8 cellular contexts compared by ENCODE assay signal in genomic region chr19:10835089-10835753, GRCh38. TPM values are rescaled to one million over a fixed set of nuclear protein-coding genes. Genes with fewer than 3 reads are reported as not detected.
DNase-seq lines count a peak whose midpoint lies in the region; ATAC-seq, FAIRE-seq and TF ChIP-seq lines count a peak whose summit lies in the region.

No MANE protein-coding gene starts in this region.

- H3K9me3 ChIP-seq in OCI-LY3 (ENCODE audit: insufficient read depth, low read length) (peaks cover 2% of the 10 kb centered on the region; the same call in 1 of the 2 replicates), endothelial cell of umbilical vein (replicated peaks; ENCODE audit: control insufficient read depth, insufficient read depth, low read length) (no peaks in the 10 kb centered on the region)

- TF ChIP-seq CTCF in OCI-LY3 (IDR thresholded peaks at IDR 0.05; ENCODE audit: low read depth, low read length) (no peak), endothelial cell of umbilical vein (IDR thresholded peaks at IDR 0.05; ENCODE audit: extremely low read depth in 1 of 2, insufficient read depth in 1 of 2, low read depth in 1 of 2, low read length in 2 of 2) (no peak)

- DNase-seq in GM12891 (ENCODE audit: insufficient read length, low spot score), result peak; percentile 99
- peak; percentile 21 for DNase-seq in endothelial cell of umbilical vein (ENCODE audit: low read depth, low spot score)
- DNase-seq in natural killer cell treated with Interleukin-12 subunit alpha and Interleukin-12 subunit beta and Interleukin-15 and Interleukin-18, amount 100 ng/mL, for 72 hours (ENCODE audit: low spot score), result no peak
- DNase-seq in AG08395 (ENCODE audit: low spot score), result no peak
- no peak for DNase-seq in DMS153 (lab: John Stamatoyannopoulos, UW)
- no peak for DNase-seq in activated CD4-positive, alpha-beta T cell treated with anti-CD3 and anti-CD28 coated beads, Interleukin-2, amount 50 U/mL, for 4 hours

- H2AFZ ChIP-seq in OCI-LY3 (ENCODE audit: low read depth, low read length) (no peak overlapping the region), endothelial cell of umbilical vein (ENCODE audit: low read depth, low read length) (no peak overlapping the region)

- 0 out of 2 replicates have a peak, but pooled peaks cover 2% of the 10 kb centered on the region for H3K79me2 ChIP-seq in OCI-LY3 (ENCODE audit: low read length)
- H3K79me2 ChIP-seq in endothelial cell of umbilical vein (ENCODE audit: control insufficient read depth, insufficient read depth, low read length), result no peaks in the 10 kb centered on the region

- H4K20me1 ChIP-seq in OCI-LY3 (ENCODE audit: insufficient read depth, low read length) (peaks cover 4% of the 10 kb centered on the region; the same call in 1 of the 2 replicates), endothelial cell of umbilical vein (replicated peaks; ENCODE audit: control insufficient read depth, extremely low read depth, insufficient read depth, low read length) (no peaks in the 10 kb centered on the region)

- FAIRE-seq in GM12891 (lab: Jason Lieb, UNC), result no peak
- FAIRE-seq in endothelial cell of umbilical vein (lab: Jason Lieb, UNC), result peak; percentile 100

- dilution Hi-C loops in endothelial cell of umbilical vein (cut with MboI; ENCODE audit: extremely low pct_ligation_motif_present, low sequenced_read_pairs), result no loop called here

- H3K9me1 ChIP-seq in endothelial cell of umbilical vein (replicated peaks; ENCODE audit: control insufficient read depth, extremely low read depth, insufficient read depth, low read length), result no peaks in the 10 kb centered on the region

- H3K4me2 ChIP-seq in OCI-LY3 (ENCODE audit: low read length) (peak overlapping the region; percentile 69), endothelial cell of umbilical vein (ENCODE audit: insufficient read depth, low read length) (peak overlapping the region; percentile 36)

- peaks cover 14% of the 10 kb centered on the region for H3K36me3 ChIP-seq in OCI-LY3 (replicated peaks; ENCODE audit: low read depth, low read length)
- H3K36me3 ChIP-seq in endothelial cell of umbilical vein (ENCODE audit: control insufficient read depth in 2 of 2, extremely low read depth in 1 of 2, insufficient read depth in 2 of 2, low read length in 2 of 2), result peaks cover 0 to 20% of the 10 kb centered on the region in 2 experiments

- peak overlapping the region; percentile 93 for H3K4me3 Mint-ChIP-seq in natural killer cell treated with Interleukin-12 subunit alpha and Interleukin-12 subunit beta and Interleukin-15 and Interleukin-18, amount 100 ng/mL, for 72 hours

- H3K27me3 Mint-ChIP-seq in natural killer cell treated with Interleukin-12 subunit alpha and Interleukin-12 subunit beta and Interleukin-15 and Interleukin-18, amount 100 ng/mL, for 72 hours, result no peaks in the 10 kb centered on the region

- H3K27ac ChIP-seq in OCI-LY3 (ENCODE audit: low read length) (peak overlapping the region; percentile 7; the same call in 1 of the 2 replicates), endothelial cell of umbilical vein (ENCODE audit: insufficient read depth, low read depth, low read length) (no peak overlapping the region)

- peak overlapping the region; percentile 98 to 99 for H3K27ac Mint-ChIP-seq in natural killer cell treated with Interleukin-12 subunit alpha and Interleukin-12 subunit beta and Interleukin-15 and Interleukin-18, amount 100 ng/mL, for 72 hours

- H3K36me3 Mint-ChIP-seq in natural killer cell treated with Interleukin-12 subunit alpha and Interleukin-12 subunit beta and Interleukin-15 and Interleukin-18, amount 100 ng/mL, for 72 hours, result peaks cover 5% of the 10 kb centered on the region

- H3K4me1 Mint-ChIP-seq in natural killer cell treated with Interleukin-12 subunit alpha and Interleukin-12 subunit beta and Interleukin-15 and Interleukin-18, amount 100 ng/mL, for 72 hours (ENCODE audit: low read depth in 2 of 2), result peaks cover 18 to 19% of the 10 kb centered on the region in 2 donors

- POLR2A ChIA-PET in endothelial cell of umbilical vein (lab: Charles Lee), result no interaction called here

- H3K27me3 ChIP-seq in OCI-LY3 (ENCODE audit: low read depth, low read length) (no peaks in the 10 kb centered on the region), endothelial cell of umbilical vein (ENCODE audit: control insufficient read depth in 2 of 2, insufficient read depth in 2 of 2, low read length in 2 of 2) (no peaks in the 10 kb centered on the region)

- H3K4me1 ChIP-seq in OCI-LY3 (ENCODE audit: low read length), result peaks cover 8% of the 10 kb centered on the region
- peaks cover 9% of the 10 kb centered on the region for H3K4me1 ChIP-seq in endothelial cell of umbilical vein (ENCODE audit: control insufficient read depth, extremely low read depth, insufficient read depth, low read length)

- TF ChIP-seq POLR2A in GM12891 (IDR thresholded peaks at IDR 0.05; ENCODE audit: low read depth, low read length) (peak; percentile 41), endothelial cell of umbilical vein (IDR thresholded peaks at IDR 0.05; ENCODE audit: low read depth, low read length) (no peak)

- H3K9me3 Mint-ChIP-seq in natural killer cell treated with Interleukin-12 subunit alpha and Interleukin-12 subunit beta and Interleukin-15 and Interleukin-18, amount 100 ng/mL, for 72 hours, result peaks cover 4% of the 10 kb centered on the region

- intact Hi-C loops in endothelial cell of umbilical vein (cut with micrococcal nuclease), result loop anchor here (1.0 kb wide), 1 partner anchor 22 kb away; no protein-coding TSS in a partner anchor

- no peak for ATAC-seq in natural killer cell treated with Interleukin-12 subunit alpha and Interleukin-12 subunit beta and Interleukin-15 and Interleukin-18, amount 100 ng/mL, for 72 hours
- no peak for ATAC-seq in GM21526 (IDR thresholded peaks at IDR 0.05; ENCODE audit: low FRiP score, unreplicated experiment)

- H3K4me3 ChIP-seq in OCI-LY3 (ENCODE audit: low read length) (peak overlapping the region; percentile 82), endothelial cell of umbilical vein (replicated peaks in 1 of 3; ENCODE audit: insufficient read depth in 1 of 3, low read depth in 1 of 3, low read length in 3 of 3) (peak overlapping the region in 1 of 3 experiments; percentile 27)

- BruUV-seq in endothelial cell of umbilical vein (replicated peaks; lab: Mats Ljungman, UMichigan), result no TSS peak

- CTCF ChIA-PET in endothelial cell of umbilical vein (lab: Charles Lee), result interaction anchor here (0.6 to 3.6 kb wide), 9 partner anchors 10 to 117 kb away, joined by 4 to 41 read pairs (median 13); partner anchors contain the start of genes CARM1 and DNM2

- H3K9ac ChIP-seq in OCI-LY3 (ENCODE audit: low read length) (no peak overlapping the region), endothelial cell of umbilical vein (replicated peaks; ENCODE audit: extremely low read depth, insufficient read depth, low read length) (no peak overlapping the region)

TF ChIP-seq in GM12891, 5 proteins besides CTCF, POLR2A, EP300 and RAD21 (continues in another document):
- TF ChIP-seq PAX5 (IDR thresholded peaks at IDR 0.05; ENCODE audit: insufficient read depth, low read length, severe bottlenecking), result no peak
- peak; percentile 48; the same call in 1 of the 2 replicates for TF ChIP-seq POLR2AphosphoS5 (IDR thresholded peaks at IDR 0.05; ENCODE audit: low read depth, low read length)

TF ChIP-seq in endothelial cell of umbilical vein, 7 proteins besides CTCF, POLR2A, EP300 and RAD21:
- TF ChIP-seq POLR2AphosphoS5 (IDR thresholded peaks at IDR 0.05; ENCODE audit: insufficient read depth, low read depth, low read length), result peak; percentile 58
- no peak for TF ChIP-seq JUN (IDR thresholded peaks at IDR 0.05; ENCODE audit: borderline replicate concordance, insufficient read depth, insufficient read length, low read depth)

RNA-seq across cellular contexts. Expression of gene TMED1, which starts 0.8 kb away (rescaled TPM):
- polyA plus RNA-seq in GM12891 (2012; ENCODE audit: low read depth, missing spikeins), result 12.4 TPM
- total RNA-seq in endothelial cell of umbilical vein, result 31.2 and 33.9 TPM in 2 replicates
- polyA plus RNA-seq in endothelial cell of umbilical vein, result 60.4 and 63.6 TPM in 2 replicates
- polyA plus RNA-seq in endothelial cell of umbilical vein (2011; cell fraction: cytosol; rRNA removed), result 61.1 and 63.6 TPM in 2 replicates
- 21.9 and 22.7 TPM in 2 replicates for polyA plus RNA-seq in endothelial cell of umbilical vein (2011; cell fraction: nucleus; rRNA removed)
- 33.0 and 35.2 TPM in 2 replicates for polyA plus RNA-seq in endothelial cell of umbilical vein (2012)
- 22.5 and 33.0 TPM in 2 replicates for polyA minus RNA-seq in endothelial cell of umbilical vein
- 21.8 TPM for polyA minus RNA-seq in endothelial cell of umbilical vein (2011; cell fraction: cytosol; rRNA and poly(A)+ RNA removed)
- polyA minus RNA-seq in endothelial cell of umbilical vein (2011; cell fraction: nucleus; rRNA and poly(A)+ RNA removed), result 5.3 and 5.5 TPM in 2 replicates
- total RNA-seq in natural killer cell treated with Interleukin-12 subunit alpha and Interleukin-12 subunit beta and Interleukin-15 and Interleukin-18, amount 100 ng/mL, for 72 hours, result 10 to 100 TPM; 15.2 to 24.1 TPM

RNA-seq across cellular contexts. Expression of gene C19orf38, which starts 13.0 kb away (rescaled TPM):
- 5.8 TPM for polyA plus RNA-seq in GM12891 (2012; ENCODE audit: low read depth, missing spikeins)
- total RNA-seq in endothelial cell of umbilical vein, result not detected in 2 replicates
- polyA plus RNA-seq in endothelial cell of umbilical vein, result not detected in 2 replicates
- polyA plus RNA-seq in endothelial cell of umbilical vein (2011; cell fraction: cytosol; rRNA removed), result not detected in 2 replicates
- not detected in 2 replicates for polyA plus RNA-seq in endothelial cell of umbilical vein (2011; cell fraction: nucleus; rRNA removed)
- polyA plus RNA-seq in endothelial cell of umbilical vein (2012), result 0.19 TPM in 1 of 2 replicates, not detected in the other
- polyA minus RNA-seq in endothelial cell of umbilical vein, result not detected in 2 replicates
- not detected for polyA minus RNA-seq in endothelial cell of umbilical vein (2011; cell fraction: cytosol; rRNA and poly(A)+ RNA removed)
- not detected in 2 replicates for polyA minus RNA-seq in endothelial cell of umbilical vein (2011; cell fraction: nucleus; rRNA and poly(A)+ RNA removed)
- total RNA-seq in natural killer cell treated with Interleukin-12 subunit alpha and Interleukin-12 subunit beta and Interleukin-15 and Interleukin-18, amount 100 ng/mL, for 72 hours, result 10 to 100 TPM in 1 of 2 donors, 1 to 10 TPM in 1; 2.7 to 12.0 TPM

RNA-seq across cellular contexts. Expression of gene CARM1, which starts 36.1 kb away (rescaled TPM):
- 55.0 TPM for polyA plus RNA-seq in GM12891 (2012; ENCODE audit: low read depth, missing spikeins)
- 70.8 and 72.2 TPM in 2 replicates for total RNA-seq in endothelial cell of umbilical vein
- polyA plus RNA-seq in endothelial cell of umbilical vein, result 65.6 and 73.7 TPM in 2 replicates
- 39.2 and 46.6 TPM in 2 replicates for polyA plus RNA-seq in endothelial cell of umbilical vein (2011; cell fraction: cytosol; rRNA removed)
- polyA plus RNA-seq in endothelial cell of umbilical vein (2011; cell fraction: nucleus; rRNA removed), result 51.4 and 55.1 TPM in 2 replicates
- 68.2 and 86.7 TPM in 2 replicates for polyA plus RNA-seq in endothelial cell of umbilical vein (2012)
- polyA minus RNA-seq in endothelial cell of umbilical vein, result 36.6 and 48.4 TPM in 2 replicates
- polyA minus RNA-seq in endothelial cell of umbilical vein (2011; cell fraction: cytosol; rRNA and poly(A)+ RNA removed), result 29.0 TPM
- polyA minus RNA-seq in endothelial cell of umbilical vein (2011; cell fraction: nucleus; rRNA and poly(A)+ RNA removed), result 18.1 and 21.0 TPM in 2 replicates
- total RNA-seq in natural killer cell treated with Interleukin-12 subunit alpha and Interleukin-12 subunit beta and Interleukin-15 and Interleukin-18, amount 100 ng/mL, for 72 hours, result 10 to 100 TPM; 48.4 to 60.0 TPM

Comparison
In these comparisons a context has a peak if more than half of its experiments do, and no peak if none do; other contexts are left out.
1. DNase-seq: peak in GM12891 (single experiment) and endothelial cell of umbilical vein (single experiment); none in natural killer cell treated with Interleukin-12 subunit alpha and Interleukin-12 subunit beta and Interleukin-15 and Interleukin-18, amount 100 ng/mL, for 72 hours (single experiment), AG08395 (single experiment), DMS153 (single experiment) and activated CD4-positive, alpha-beta T cell treated with anti-CD3 and anti-CD28 coated beads, Interleukin-2, amount 50 U/mL, for 4 hours (0 of 2).